In the genomic region with DNA sequence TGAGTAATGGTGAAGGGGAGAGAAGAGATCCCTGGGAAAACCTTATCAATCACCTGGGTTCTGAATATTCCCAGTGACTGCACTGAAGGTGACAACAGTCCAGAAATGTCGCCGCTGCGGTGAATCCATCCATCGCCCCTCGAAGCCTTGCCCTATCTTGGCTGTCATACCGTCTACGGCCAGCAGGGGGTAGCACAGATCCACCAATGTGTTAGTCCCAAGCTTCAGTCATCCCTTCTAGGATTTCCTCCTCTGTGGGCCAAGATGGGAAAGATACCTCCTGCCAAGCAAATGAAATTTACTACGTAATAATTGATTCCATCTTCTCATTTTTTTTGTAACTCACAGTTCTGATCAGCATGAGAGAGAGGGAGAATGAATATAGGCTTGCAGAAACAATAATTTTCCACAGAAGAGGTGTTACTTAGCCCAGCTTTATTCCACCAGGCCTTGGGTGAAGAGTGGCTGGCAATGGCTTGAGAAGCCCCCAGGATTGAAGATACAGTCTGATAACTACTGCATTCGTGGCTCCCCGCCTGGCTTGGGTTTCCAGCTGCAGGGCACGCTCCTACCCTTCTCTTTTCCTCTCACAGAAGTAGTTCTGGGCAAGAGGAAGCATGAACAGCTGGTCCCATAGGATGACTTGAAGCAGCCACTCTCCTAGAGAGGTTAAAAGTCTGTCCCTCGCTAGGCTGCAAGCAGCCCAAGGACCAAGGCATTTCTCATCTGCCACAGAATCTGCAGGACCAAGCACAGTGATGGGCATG, we compare ENCODE assay signal across 8 cellular contexts. TPM values are rescaled to one million over a fixed set of nuclear protein-coding genes. Genes with fewer than 3 reads are reported as not detected.
A peak's percentile ranks its signal among the peaks of the same experiment; 100 is the strongest.
DNase-seq lines count a peak whose midpoint lies in the region; ATAC-seq, FAIRE-seq and TF ChIP-seq lines count a peak whose summit lies in the region.

No MANE protein-coding gene starts in this region.

- H3K4me1 ChIP-seq in Peyer's patch, result peaks cover 0 to 10% (median 2%) of the 10 kb centered on the region in 4 donors
- H3K4me1 ChIP-seq in esophagus muscularis mucosa, result peaks cover 20 to 48% (median 38%) of the 10 kb centered on the region in 4 donors

- peaks cover 79% of the 10 kb centered on the region for H3K36me3 Mint-ChIP-seq in activated T-cell treated with anti-CD3 and anti-CD28 coated beads, Interleukin-2, amount 50 U/mL, for 24 hours (ENCODE audit: low read depth)
- no peaks in the 10 kb centered on the region for H3K36me3 Mint-ChIP-seq in nephron (ENCODE audit: low read depth)

- H3K27ac ChIP-seq in Peyer's patch (peak overlapping the region in 1 of 4 donors; percentile 19), esophagus muscularis mucosa (replicated peaks in 1 of 4) (no peak overlapping the region)

- H3K36me3 ChIP-seq in Peyer's patch (no peaks in the 10 kb centered on the region), esophagus muscularis mucosa (no peaks in the 10 kb centered on the region)

- no peak for TF ChIP-seq EP300 in esophagus muscularis mucosa (IDR thresholded peaks at IDR 0.05)

- H3K9me3 ChIP-seq in Peyer's patch, result no peaks in the 10 kb centered on the region
- no peaks in the 10 kb centered on the region for H3K9me3 ChIP-seq in esophagus muscularis mucosa

- peak; percentile 94 for FAIRE-seq in D721Med (lab: Jason Lieb, UNC)

- H3K27me3 ChIP-seq in Peyer's patch (peaks cover 0 to 7% of the 10 kb centered on the region in 2 donors), esophagus muscularis mucosa (peaks cover 0 to 36% (median 3%) of the 10 kb centered on the region in 4 donors)

- H3K27me3 Mint-ChIP-seq in activated T-cell treated with anti-CD3 and anti-CD28 coated beads, Interleukin-2, amount 50 U/mL, for 24 hours, result no peaks in the 10 kb centered on the region
- peaks cover 52% of the 10 kb centered on the region for H3K27me3 Mint-ChIP-seq in nephron (ENCODE audit: low read depth)
- H3K27me3 Mint-ChIP-seq in stimulated activated naive CD8-positive, alpha-beta T cell treated with anti-CD3 and anti-CD28 coated beads, Interleukin-15, amount 100 ng/mL, for 72 hours, result no peaks in the 10 kb centered on the region

- H3K9me3 Mint-ChIP-seq in activated T-cell treated with anti-CD3 and anti-CD28 coated beads, Interleukin-2, amount 50 U/mL, for 24 hours, result no peaks in the 10 kb centered on the region
- H3K9me3 Mint-ChIP-seq in nephron, result no peaks in the 10 kb centered on the region
- H3K9me3 Mint-ChIP-seq in stimulated activated naive CD8-positive, alpha-beta T cell treated with anti-CD3 and anti-CD28 coated beads, Interleukin-15, amount 100 ng/mL, for 72 hours, result no peaks in the 10 kb centered on the region

- TF ChIP-seq CTCF in D721Med (IDR thresholded peaks at IDR 0.05; ENCODE audit: insufficient read depth, missing control alignments) (peak; percentile 100), Peyer's patch (IDR thresholded peaks at IDR 0.05) (peak; percentile 84 to 100 (median 98)), esophagus muscularis mucosa (IDR thresholded peaks at IDR 0.05) (peak; percentile 91 to 98 (median 95)), nephron (IDR thresholded peaks at IDR 0.05; ENCODE audit: unreplicated experiment in 3 of 3) (peak; percentile 92 to 95 (median 94))

- intact Hi-C loops in esophagus muscularis mucosa (cut with DNase I), result loop anchor here (2.0 kb wide), 1 partner anchor 166 kb away; no protein-coding TSS in a partner anchor

- WGBS in esophagus muscularis mucosa, result 24% methylated on average over 7 of the region's 12 CpGs

- TF ChIP-seq POLR2A in Peyer's patch (IDR thresholded peaks at IDR 0.05) (peak in 1 of 2 donors; percentile 12), esophagus muscularis mucosa (IDR thresholded peaks at IDR 0.05; ENCODE audit: low read depth) (no peak)

- peak overlapping the region; percentile 87 for H3K27ac Mint-ChIP-seq in activated T-cell treated with anti-CD3 and anti-CD28 coated beads, Interleukin-2, amount 50 U/mL, for 24 hours
- H3K27ac Mint-ChIP-seq in nephron, result no peak overlapping the region
- peak overlapping the region in 1 of 2 donors; percentile 50 for H3K27ac Mint-ChIP-seq in stimulated activated naive CD8-positive, alpha-beta T cell treated with anti-CD3 and anti-CD28 coated beads, Interleukin-15, amount 100 ng/mL, for 72 hours

- no peak overlapping the region for H3K4me3 ChIP-seq in Peyer's patch
- H3K4me3 ChIP-seq in esophagus muscularis mucosa, result no peak overlapping the region

- ATAC-seq in stimulated activated naive CD8-positive, alpha-beta T cell treated with anti-CD3 and anti-CD28 coated beads, Interleukin-15, amount 100 ng/mL, for 72 hours, result no peak
- ATAC-seq in HG03469 (IDR thresholded peaks at IDR 0.05; ENCODE audit: unreplicated experiment), result no peak

- peak; percentile 57 for DNase-seq in D721Med (ENCODE audit: insufficient read length, low spot score)
- peak; percentile 78 for DNase-seq in LHCN-M2 (ENCODE audit: low read depth)
- peak; percentile 88 to 96 (median 93) for DNase-seq in Peyer's patch
- peak; percentile 93 for DNase-seq in activated T-cell treated with anti-CD3 and anti-CD28 coated beads, Interleukin-2, amount 50 U/mL, for 24 hours
- DNase-seq in esophagus muscularis mucosa (ENCODE audit: extremely low spot score), result no peak
- DNase-seq in stimulated activated naive CD8-positive, alpha-beta T cell treated with anti-CD3 and anti-CD28 coated beads, Interleukin-15, amount 100 ng/mL, for 72 hours, result peak; percentile 79 to 82

- H3K4me3 Mint-ChIP-seq in activated T-cell treated with anti-CD3 and anti-CD28 coated beads, Interleukin-2, amount 50 U/mL, for 24 hours, result peak overlapping the region; percentile 88
- H3K4me3 Mint-ChIP-seq in nephron, result peak overlapping the region; percentile 76 to 78 (median 77)
- peak overlapping the region; percentile 85 to 97 for H3K4me3 Mint-ChIP-seq in stimulated activated naive CD8-positive, alpha-beta T cell treated with anti-CD3 and anti-CD28 coated beads, Interleukin-15, amount 100 ng/mL, for 72 hours

- peaks cover 40% of the 10 kb centered on the region for H3K4me1 Mint-ChIP-seq in activated T-cell treated with anti-CD3 and anti-CD28 coated beads, Interleukin-2, amount 50 U/mL, for 24 hours (ENCODE audit: low read depth)
- H3K4me1 Mint-ChIP-seq in nephron, result peaks cover 14% of the 10 kb centered on the region
- H3K4me1 Mint-ChIP-seq in stimulated activated naive CD8-positive, alpha-beta T cell treated with anti-CD3 and anti-CD28 coated beads, Interleukin-15, amount 100 ng/mL, for 72 hours, result peaks cover 48% of the 10 kb centered on the region

RNA-seq across cellular contexts. Expression of a gene that starts 2.6 kb away (rescaled TPM):
- 19.8 and 29.0 TPM in 2 replicates for total RNA-seq in LHCN-M2 (2014; rRNA removed)
- 20.2 TPM for polyA plus RNA-seq in LHCN-M2 (2012)
- 10 to 100 TPM in 3 of 4 donors, 1 to 10 TPM in 1; 9.3 to 45.4 (median 15.8) TPM for total RNA-seq in Peyer's patch
- 10 to 100 TPM; 11.0 to 26.7 (median 19.6) TPM for total RNA-seq in esophagus muscularis mucosa

RNA-seq across cellular contexts. Expression of a gene that starts 42.8 kb away (rescaled TPM):
- total RNA-seq in LHCN-M2 (2014; rRNA removed) (0.11 TPM in 1 of 2 replicates, not detected in the other), Peyer's patch (not detected), esophagus muscularis mucosa (not detected)
- 0.02 TPM for polyA plus RNA-seq in LHCN-M2 (2012)

RNA-seq across cellular contexts. Expression of a gene that starts 57.4 kb away (rescaled TPM):
- total RNA-seq in LHCN-M2 (2014; rRNA removed) (5.0 and 11.6 TPM in 2 replicates), Peyer's patch (10 to 100 TPM in 3 of 4 donors, 1 to 10 TPM in 1; 8.4 to 28.9 (median 11.2) TPM), esophagus muscularis mucosa (1 to 10 TPM; 4.0 to 8.4 (median 7.0) TPM)
- 6.6 TPM for polyA plus RNA-seq in LHCN-M2 (2012)
